ENCODE assay signal across 8 cellular contexts in the genomic region with DNA sequence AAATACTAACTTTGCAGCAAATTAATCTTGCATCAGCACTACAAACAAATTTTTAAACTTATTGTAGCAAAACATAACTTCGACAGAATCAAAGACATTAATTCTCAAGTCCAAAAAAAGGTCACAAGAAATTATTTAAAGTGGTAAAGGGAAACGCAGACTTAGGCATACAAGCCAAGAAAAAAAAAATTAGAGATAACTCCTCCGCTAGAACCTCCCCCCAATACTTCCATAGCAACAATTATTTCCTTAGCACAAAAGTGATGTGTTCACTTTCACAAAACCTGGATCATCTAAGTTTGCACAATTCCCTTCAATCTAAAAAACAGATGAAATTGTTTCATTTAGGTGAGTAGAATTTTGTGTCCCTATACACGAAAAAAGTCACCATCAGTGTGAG. TPM values are rescaled to one million over a fixed set of nuclear protein-coding genes. Genes with fewer than 3 reads are reported as not detected.
DNase-seq lines count a peak whose midpoint lies in the region; ATAC-seq, FAIRE-seq and TF ChIP-seq lines count a peak whose summit lies in the region.

No MANE protein-coding gene starts in this region.

- TF ChIP-seq CTCF in A549 (IDR thresholded peaks at IDR 0.05) (no peak), HFFc6 (IDR thresholded peaks at IDR 0.05) (no peak), mammary epithelial cell (conservative IDR thresholded peaks at IDR 0.05 in 1 of 2, IDR thresholded peaks at IDR 0.05 in 1 of 2; ENCODE audit: extremely low read depth in 1 of 2, insufficient read depth in 1 of 2, low read depth in 1 of 2, low read length in 2 of 2) (no peak)

- DNase-seq in A549 (ENCODE audit: low read depth in 1 of 2, low spot score in 1 of 2) (no peak), HFFc6 (no peak), mammary epithelial cell (no peak)

- H3K9me3 ChIP-seq in A549 (no peaks in the 10 kb centered on the region), mammary epithelial cell (replicated peaks; ENCODE audit: insufficient read depth, low read length) (no peaks in the 10 kb centered on the region), mucosa of stomach (ENCODE audit: control insufficient read depth, low read length) (no peaks in the 10 kb centered on the region)

- no peaks in the 10 kb centered on the region for H3K36me3 Mint-ChIP-seq in HFFc6 (ENCODE audit: low read depth)

- H3K9ac ChIP-seq in mammary epithelial cell (ENCODE audit: insufficient read depth, low read length) (peak overlapping the region; percentile 92), mucosa of stomach (ENCODE audit: low read length) (peak overlapping the region; percentile 98)

- H3K27ac ChIP-seq in A549 (peak overlapping the region in 1 of 2 experiments; percentile 100; a peak in 2 of 6 replicates), mammary epithelial cell (ENCODE audit: insufficient read depth, low read depth, low read length) (peak overlapping the region; percentile 92)

- peaks cover 2% of the 10 kb centered on the region for H3K36me3 ChIP-seq in mammary epithelial cell (ENCODE audit: insufficient read depth, low read length)
- H3K36me3 ChIP-seq in mucosa of stomach (ENCODE audit: control insufficient read depth, insufficient read depth, low read length) = no peaks in the 10 kb centered on the region

- TF ChIP-seq RAD21 in A549 (conservative IDR thresholded peaks at IDR 0.05 in 1 of 2, IDR thresholded peaks at IDR 0.05 in 1 of 2) = no peak

- H4K20me1 ChIP-seq in mammary epithelial cell (ENCODE audit: insufficient read depth, low read length) = no peaks in the 10 kb centered on the region

- peak overlapping the region; percentile 92 for H2AFZ ChIP-seq in mammary epithelial cell (ENCODE audit: low read depth, low read length)

- H3K27me3 Mint-ChIP-seq in HFFc6 (ENCODE audit: insufficient read depth) = peaks cover 1% of the 10 kb centered on the region; the same call in 1 of the 2 replicates

- peaks cover 26% of the 10 kb centered on the region for H3K4me1 Mint-ChIP-seq in HFFc6 (ENCODE audit: low read depth)

- BruUV-seq in mammary epithelial cell (replicated peaks; lab: Mats Ljungman, UMichigan) = no TSS peak

- CTCF ChIA-PET in A549 (lab: Yijun Ruan, JAX) = no interaction called here
- CTCF ChIA-PET in mammary epithelial cell (lab: Charles Lee; ENCODE audit: low non-redundant PET) = no interaction called here

- no peak for FAIRE-seq in A549 (lab: Jason Lieb, UNC)

- in situ Hi-C loops in mammary epithelial cell (cut with MboI; ENCODE audit: low sequenced_read_pairs in 2 of 2) = no loop called here

- H3K27ac Mint-ChIP-seq in HFFc6 = peak overlapping the region; percentile 81

- no peak for TF ChIP-seq EP300 in A549 (IDR thresholded peaks at IDR 0.05)

- H3K4me2 ChIP-seq in A549 (peak overlapping the region; percentile 94), mammary epithelial cell (ENCODE audit: insufficient read depth, low read depth, low read length) (peak overlapping the region; percentile 91)

- H3K27me3 ChIP-seq in mammary epithelial cell (ENCODE audit: insufficient read depth, low read length) (no peaks in the 10 kb centered on the region), mucosa of stomach (ENCODE audit: control insufficient read depth, insufficient read depth, low read length) (no peaks in the 10 kb centered on the region)

- TF ChIP-seq POLR2A in A549 (IDR thresholded peaks at IDR 0.05; ENCODE audit: low read length) = no peak

- H3K9me3 Mint-ChIP-seq in HFFc6 = no peaks in the 10 kb centered on the region

- dilution Hi-C loops in mammary epithelial cell (cut with HindIII; ENCODE audit: low sequenced_read_pairs) = no loop called here

- POLR2A ChIA-PET in A549 (lab: Yijun Ruan, JAX) = no interaction called here

- H3K79me2 ChIP-seq in mammary epithelial cell (ENCODE audit: insufficient read depth, low read length) = peaks cover 58% of the 10 kb centered on the region

- 22% methylated on average over 4 of the region's 4 CpGs for WGBS in A549 (ENCODE audit: missing lambda C conversion rate)
- 13% methylated on average over 4 of the region's 4 CpGs for WGBS in mammary epithelial cell (ENCODE audit: low coverage, missing lambda C conversion rate)

- peak overlapping the region; percentile 99 for H3K4me3 Mint-ChIP-seq in HFFc6

- intact Hi-C loops in mammary epithelial cell (cut with micrococcal nuclease) = loop anchor here (1.0 kb wide), 1 partner anchor 85 kb away; the partner anchor contains the start of gene RPS3A

- ATAC-seq in A549 = no peak
- no peak for ATAC-seq in HG03108 (IDR thresholded peaks at IDR 0.05; ENCODE audit: unreplicated experiment)
- ATAC-seq in HG03439 (IDR thresholded peaks at IDR 0.05; ENCODE audit: unreplicated experiment) = no peak
- ATAC-seq in GM21786 (IDR thresholded peaks at IDR 0.05; ENCODE audit: unreplicated experiment) = no peak
- ATAC-seq in HG02678 (IDR thresholded peaks at IDR 0.05; ENCODE audit: unreplicated experiment) = no peak

- H3K4me1 ChIP-seq in A549 (peaks cover 16% of the 10 kb centered on the region; the same call in 2 of the 3 replicates), mammary epithelial cell (ENCODE audit: insufficient read depth, low read length) (peaks cover 15% of the 10 kb centered on the region), mucosa of stomach (ENCODE audit: control insufficient read depth, insufficient read depth, low read length) (peaks cover 6% of the 10 kb centered on the region)

- H3K4me3 ChIP-seq in A549 (peak overlapping the region; percentile 76), mammary epithelial cell (replicated peaks in 1 of 3; ENCODE audit: insufficient read depth in 1 of 3, low read depth in 2 of 3, low read length in 3 of 3) (peak overlapping the region; percentile 74 to 99 (median 77)), mucosa of stomach (ENCODE audit: low read length) (peak overlapping the region; percentile 97)

TF ChIP-seq in A549, 52 proteins besides CTCF, POLR2A, EP300 and RAD21 (continues in another document):
- TF ChIP-seq REST (IDR thresholded peaks at IDR 0.05) (no peak), CHD4 (IDR thresholded peaks at IDR 0.05; ENCODE audit: borderline replicate concordance) (no peak), HOXB5 (CRISPR knock-in tag; IDR thresholded peaks at IDR 0.05) (no peak), ZC3H11A (IDR thresholded peaks at IDR 0.05) (no peak), EHF (CRISPR knock-in tag; IDR thresholded peaks at IDR 0.05) (no peak), HDAC2 (IDR thresholded peaks at IDR 0.05) (no peak), FOSL2 (IDR thresholded peaks at IDR 0.05) (no peak), FOSL2 (CRISPR knock-in tag; IDR thresholded peaks at IDR 0.05) (no peak), KDM1A (IDR thresholded peaks at IDR 0.05; ENCODE audit: low read depth) (no peak)
- TF ChIP-seq, protein P1, sequence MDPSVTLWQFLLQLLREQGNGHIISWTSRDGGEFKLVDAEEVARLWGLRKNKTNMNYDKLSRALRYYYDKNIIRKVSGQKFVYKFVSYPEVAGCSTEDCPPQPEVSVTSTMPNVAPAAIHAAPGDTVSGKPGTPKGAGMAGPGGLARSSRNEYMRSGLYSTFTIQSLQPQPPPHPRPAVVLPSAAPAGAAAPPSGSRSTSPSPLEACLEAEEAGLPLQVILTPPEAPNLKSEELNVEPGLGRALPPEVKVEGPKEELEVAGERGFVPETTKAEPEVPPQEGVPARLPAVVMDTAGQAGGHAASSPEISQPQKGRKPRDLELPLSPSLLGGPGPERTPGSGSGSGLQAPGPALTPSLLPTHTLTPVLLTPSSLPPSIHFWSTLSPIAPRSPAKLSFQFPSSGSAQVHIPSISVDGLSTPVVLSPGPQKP (IDR thresholded peaks at IDR 0.05; ENCODE audit: low read depth, low read length) = no peak
- TF ChIP-seq, protein P2, sequence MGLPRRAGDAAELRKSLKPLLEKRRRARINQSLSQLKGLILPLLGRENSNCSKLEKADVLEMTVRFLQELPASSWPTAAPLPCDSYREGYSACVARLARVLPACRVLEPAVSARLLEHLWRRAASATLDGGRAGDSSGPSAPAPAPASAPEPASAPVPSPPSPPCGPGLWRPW (IDR thresholded peaks at IDR 0.05) = no peak

RNA-seq across cellular contexts. Expression of gene LRBA, which starts 1.1 kb away (rescaled TPM):
- polyA plus RNA-seq in A549 (2011; rRNA removed) (24.3 and 25.1 TPM in 2 replicates), A549 (2017; fragmentation: RNase III; extraction: RNeasy Plus Mini Kit Qiagen cat#74134 plus additional on column Dnase treatment) (9.2 to 10.7 TPM (median 9.8 TPM) in 3 replicates), mammary epithelial cell (36.9 TPM)
- 4.3 and 5.0 TPM in 2 replicates for polyA plus RNA-seq in A549 (2012; cell fraction: cytosol; rRNA removed)
- polyA plus RNA-seq in A549 (2012; cell fraction: nucleus; rRNA removed) = 9.1 and 11.7 TPM in 2 replicates
- polyA minus RNA-seq in A549 (2011; rRNA and poly(A)+ RNA removed) = 74.2 and 84.0 TPM in 2 replicates
- total RNA-seq in HFFc6 (2021; fragmentation: NEBNext Ultra II Directional; extraction: Animal tissue kit (Norgen Biotek cat#: 25700)) = 10 to 100 TPM; 13.6 to 17.6 (median 15.0) TPM
- total RNA-seq in mammary epithelial cell = 100 to 1,000 TPM in 1 of 2 donors, 10 to 100 TPM in 1; 63.3 to 108 TPM
- 226 TPM for polyA minus RNA-seq in mammary epithelial cell
